In the genomic region with DNA sequence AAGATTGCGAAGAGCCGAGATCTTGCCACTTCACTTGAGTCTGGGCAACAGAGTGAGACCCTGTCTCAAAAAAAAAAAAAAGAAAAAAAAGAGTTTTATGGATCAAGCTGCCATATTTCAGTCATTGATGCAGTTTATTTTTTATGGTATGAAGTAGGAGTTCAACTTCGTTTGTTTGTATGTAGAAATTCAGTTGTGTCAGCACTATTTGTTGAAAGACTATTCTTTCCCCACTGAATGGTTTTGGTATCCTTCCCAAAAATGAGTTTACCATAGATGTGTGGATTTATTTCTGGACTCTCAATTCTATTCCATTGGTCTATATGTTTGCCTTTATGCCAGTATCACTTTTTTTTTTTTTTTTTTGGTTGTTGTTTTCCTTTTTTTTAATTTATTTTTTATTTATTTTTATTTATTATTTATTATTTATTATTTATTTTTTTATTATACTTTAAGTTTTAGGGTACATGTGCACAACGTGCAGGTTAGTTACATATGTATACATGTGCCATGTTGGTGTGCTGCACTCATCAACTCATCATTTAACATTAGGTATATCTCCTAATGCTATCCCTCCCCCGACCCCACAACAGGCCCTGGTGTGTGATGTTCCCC, we compare ENCODE assay signal across 4 cellular contexts.
TF ChIP-seq lines count a peak whose summit lies in the region.

No MANE protein-coding gene starts in this region.

TF ChIP-seq in IMR-90, 13 proteins besides CTCF, POLR2A, EP300 and RAD21:
- peak; percentile 93 for TF ChIP-seq MAFK (IDR thresholded peaks at IDR 0.05; ENCODE audit: low read depth, low read length)

TF ChIP-seq in K562, 482 proteins besides CTCF, POLR2A, EP300 and RAD21:
- TF ChIP-seq C11orf30 (IDR thresholded peaks at IDR 0.05; ENCODE audit: low read depth) (peak; percentile 83), MAFK (IDR thresholded peaks at IDR 0.05; ENCODE audit: low read length) (peak; percentile 83), MAFF (IDR thresholded peaks at IDR 0.05; ENCODE audit: low read length) (peak; percentile 88), MAFG (tag; conservative IDR thresholded peaks at IDR 0.05) (peak; percentile 70), ZNF316 (IDR thresholded peaks at IDR 0.05) (peak; percentile 93)

TF ChIP-seq in H1, 55 proteins besides CTCF, POLR2A, EP300 and RAD21:
- peak; percentile 45; the same call in 1 of the 2 replicates for TF ChIP-seq MAFK (IDR thresholded peaks at IDR 0.05; ENCODE audit: low read depth, low read length)

TF ChIP-seq in HepG2, 621 proteins besides CTCF, POLR2A, EP300 and RAD21:
- TF ChIP-seq MAFK (conservative IDR thresholded peaks at IDR 0.05 in 1 of 2, IDR thresholded peaks at IDR 0.05 in 1 of 2; ENCODE audit: low read length in 2 of 2): peak; percentile 87 to 94
- TF ChIP-seq MAFF (IDR thresholded peaks at IDR 0.05; ENCODE audit: low read depth, low read length): peak; percentile 93
TF ChIP-seq in HepG2: peak in this region for 2; not testable (repeated sequence) for 619.
